In genomic region chr7:139601176-139601575, GRCh38 we compare ENCODE assay signal across 29 cellular contexts.
"Had no signal": no experiment of that assay in that cellular context is flagged by ENCODE, and none has a peak within 500 bp of the region (broad histone marks: within the 10 kb centered on the region; RNA-seq: fewer than 3 reads in every experiment).

No MANE protein-coding gene starts in this region.

- H3K27ac ChIP-seq: stomach, suprapubic skin, testis, thoracic aorta, thyroid gland, tibial artery, tibial nerve, transverse colon, upper lobe of left lung, upper lobe of right lung, uterus, vagina had no signal

- H3K4me1 ChIP-seq: suprapubic skin, testis, thyroid gland, tibial artery, tibial nerve, transverse colon, upper lobe of left lung, upper lobe of right lung, uterus, vagina had no signal

- H3K4me3 ChIP-seq: stomach, suprapubic skin, testis, thoracic aorta, thyroid gland, tibial artery, tibial nerve, transverse colon, upper lobe of left lung, upper lobe of right lung, uterus, vagina had no signal

- ATAC-seq: stimulated activated effector memory CD8-positive, alpha-beta T cell treated with anti-CD3 and anti-CD28 coated beads, Interleukin-12 subunit alpha, Interleukin-12 subunit beta, amount 100 ng/mL, for 72 hours; stimulated activated memory B cell treated with anti-CD40 and anti-IgM and Interleukin-4, amounts not matched to agents 10 μg/mL and 1 μg/mL and 100 μg/mL, for 72 hours; stimulated activated naive B cell treated with anti-CD40 and anti-IgM and Interleukin-4, amounts not matched to agents 10 μg/mL and 1 μg/mL and 100 μg/mL, for 72 hours; stimulated activated naive CD8-positive, alpha-beta T cell treated with anti-CD3 and anti-CD28 coated beads, Interleukin-15, amount 100 ng/mL, for 72 hours; stimulated activated naive CD8-positive, alpha-beta T cell treated with anti-CD3 and anti-CD28 coated beads, Interleukin-15, Interleukin-2, amounts not matched to agents 100 U/mL and 50 U/mL, for 24 hours; upper lobe of right lung had no signal

- H3K9me3 Mint-ChIP-seq: stimulated activated effector memory CD8-positive, alpha-beta T cell treated with anti-CD3 and anti-CD28 coated beads, Interleukin-12 subunit alpha, Interleukin-12 subunit beta, amount 100 ng/mL, for 72 hours; stimulated activated memory B cell treated with anti-CD40 and anti-IgM and Interleukin-4, amounts not matched to agents 10 μg/mL and 1 μg/mL and 100 μg/mL, for 72 hours; stimulated activated naive B cell treated with anti-CD40 and anti-IgM and Interleukin-4, amounts not matched to agents 10 μg/mL and 1 μg/mL and 100 μg/mL, for 72 hours; stimulated activated naive CD8-positive, alpha-beta T cell treated with anti-CD3 and anti-CD28 coated beads, Interleukin-15, amount 100 ng/mL, for 72 hours; stimulated activated naive CD8-positive, alpha-beta T cell treated with anti-CD3 and anti-CD28 coated beads, Interleukin-15, Interleukin-2, amounts not matched to agents 100 ng/mL and 50 ng/mL, for 24 hours; type B pancreatic cell had no signal

- H3K4me1 Mint-ChIP-seq: stimulated activated effector memory CD8-positive, alpha-beta T cell treated with anti-CD3 and anti-CD28 coated beads, Interleukin-12 subunit alpha, Interleukin-12 subunit beta, amount 100 ng/mL, for 72 hours; stimulated activated memory B cell treated with anti-CD40 and anti-IgM and Interleukin-4, amounts not matched to agents 10 μg/mL and 1 μg/mL and 100 μg/mL, for 72 hours; stimulated activated naive CD8-positive, alpha-beta T cell treated with anti-CD3 and anti-CD28 coated beads, Interleukin-15, amount 100 ng/mL, for 72 hours had no signal

- H3K36me3 ChIP-seq: uterus had no signal

- H3K9me3 ChIP-seq: stomach, suprapubic skin, testis, thoracic aorta, thyroid gland, tibial artery, tibial nerve, transverse colon, upper lobe of left lung, upper lobe of right lung, uterus, vagina had no signal

- DNase-seq: stimulated activated CD4-positive, alpha-beta T cell treated with anti-CD3 and anti-CD28 coated beads, Interleukin-2, amount 100 ng/mL, for 48 hours; stimulated activated CD4-positive, alpha-beta T cell treated with anti-CD3 and anti-CD28 coated beads, Interleukin-4, amount 100 ng/mL, for 1 hour; stimulated activated CD4-positive, alpha-beta T cell treated with anti-CD3 and anti-CD28 coated beads, Interleukin-4, amount 100 ng/mL, for 24 hours; stimulated activated CD4-positive, alpha-beta T cell treated with anti-CD3 and anti-CD28 coated beads, Interleukin-4, amount 100 ng/mL, for 4 hours; stimulated activated CD8-positive, alpha-beta memory T cell treated with anti-CD3 and anti-CD28 coated beads, Interleukin-4, amount 100 ng/mL, for 48 hours; stimulated activated naive B cell treated with anti-CD40 and anti-IgM and Interleukin-4, amounts not matched to agents 10 μg/mL and 1 μg/mL and 100 μg/mL, for 72 hours; stimulated activated naive CD4-positive, alpha-beta T cell; stimulated activated naive CD4-positive, alpha-beta T cell treated with Interleukin-2 at 50 U/mL for 16 hours; stimulated activated naive CD8-positive, alpha-beta T cell treated with anti-CD3 and anti-CD28 coated beads, Interleukin-15, amount 100 ng/mL, for 72 hours; stimulated activated naive CD8-positive, alpha-beta T cell treated with anti-CD3 and anti-CD28 coated beads, Interleukin-15, Interleukin-2, amounts not matched to agents 100 U/mL and 50 U/mL, for 24 hours; stomach; substantia nigra; testis; thyroid gland; tibial artery; transverse colon; trophoblast cell; upper lobe of left lung; upper lobe of right lung; uterus had no signal

- H3K27ac Mint-ChIP-seq: stimulated activated effector memory CD8-positive, alpha-beta T cell treated with anti-CD3 and anti-CD28 coated beads, Interleukin-12 subunit alpha, Interleukin-12 subunit beta, amount 100 ng/mL, for 72 hours; stimulated activated memory B cell treated with anti-CD40 and anti-IgM and Interleukin-4, amounts not matched to agents 10 μg/mL and 1 μg/mL and 100 μg/mL, for 72 hours; stimulated activated naive B cell treated with anti-CD40 and anti-IgM and Interleukin-4, amounts not matched to agents 10 μg/mL and 1 μg/mL and 100 μg/mL, for 72 hours; stimulated activated naive CD8-positive, alpha-beta T cell treated with anti-CD3 and anti-CD28 coated beads, Interleukin-15, amount 100 ng/mL, for 72 hours; stimulated activated naive CD8-positive, alpha-beta T cell treated with anti-CD3 and anti-CD28 coated beads, Interleukin-15, Interleukin-2, amounts not matched to agents 100 ng/mL and 50 ng/mL, for 24 hours; type B pancreatic cell had no signal

- H3K4me3 Mint-ChIP-seq: stimulated activated effector memory CD8-positive, alpha-beta T cell treated with anti-CD3 and anti-CD28 coated beads, Interleukin-12 subunit alpha, Interleukin-12 subunit beta, amount 100 ng/mL, for 72 hours; stimulated activated memory B cell treated with anti-CD40 and anti-IgM and Interleukin-4, amounts not matched to agents 10 μg/mL and 1 μg/mL and 100 μg/mL, for 72 hours; stimulated activated naive B cell treated with anti-CD40 and anti-IgM and Interleukin-4, amounts not matched to agents 10 μg/mL and 1 μg/mL and 100 μg/mL, for 72 hours; stimulated activated naive CD8-positive, alpha-beta T cell treated with anti-CD3 and anti-CD28 coated beads, Interleukin-15, amount 100 ng/mL, for 72 hours; stimulated activated naive CD8-positive, alpha-beta T cell treated with anti-CD3 and anti-CD28 coated beads, Interleukin-15, Interleukin-2, amounts not matched to agents 100 ng/mL and 50 ng/mL, for 24 hours; type B pancreatic cell had no signal

- FAIRE-seq: urothelium cell line had no signal

- H3K27me3 Mint-ChIP-seq: stimulated activated memory B cell treated with anti-CD40 and anti-IgM and Interleukin-4, amounts not matched to agents 10 μg/mL and 1 μg/mL and 100 μg/mL, for 72 hours; stimulated activated naive B cell treated with anti-CD40 and anti-IgM and Interleukin-4, amounts not matched to agents 10 μg/mL and 1 μg/mL and 100 μg/mL, for 72 hours; stimulated activated naive CD8-positive, alpha-beta T cell treated with anti-CD3 and anti-CD28 coated beads, Interleukin-15, amount 100 ng/mL, for 72 hours; stimulated activated naive CD8-positive, alpha-beta T cell treated with anti-CD3 and anti-CD28 coated beads, Interleukin-15, Interleukin-2, amounts not matched to agents 100 ng/mL and 50 ng/mL, for 24 hours; type B pancreatic cell had no signal

- H3K27me3 ChIP-seq: stomach, suprapubic skin, testis, thyroid gland, tibial artery, tibial nerve, transverse colon, upper lobe of left lung, upper lobe of right lung, uterus, vagina had no signal
